31 cellular contexts compared by ENCODE assay signal in genomic region chrX:128543114-128543513, GRCh38.
"Had no signal": no experiment of that assay in that cellular context is flagged by ENCODE, and none has a peak within 500 bp of the region (broad histone marks: within the 10 kb centered on the region; RNA-seq: fewer than 3 reads in every experiment).

No MANE protein-coding gene starts in this region.

- ATAC-seq: PC-3 had no signal

- DNase-seq: Kasumi-1, MG63, NCI-H1048, NCI-H1092 treated with DMSO at 0.1 percent for 48 hours, NCI-H1105 treated with DMSO at 0.1 percent for 48 hours, NCI-H1417, NCI-H1436, NCI-H146, NCI-H1694, NCI-H187, NCI-H1930, NCI-H2029 treated with DMSO at 0.1 percent for 48 hours, NCI-H2081 treated with DMSO at 0.1 percent for 48 hours, NCI-H2107, NCI-H2171, NCI-H226, NCI-H446 treated with DMSO at 0.1 percent for 48 hours, NCI-H510A, NCI-H524, NCI-H526, NCI-H69, NCI-H748 treated with DMSO at 0.1 percent for 48 hours, NCI-H82, OCI-M1, PC-3, Peyer's patch, Right ventricle myocardium superior, RPMI8226, SHP77 treated with DMSO at 0.1 percent for 48 hours, SK-N-SH, SW 1271 had no signal
